1 cellular context compared by ENCODE assay signal in genomic region chr10:128095753-128096469, GRCh38.
TF ChIP-seq lines count a peak whose summit lies in the region.

No MANE protein-coding gene starts in this region.

TF ChIP-seq in IMR-90, 13 proteins besides CTCF, POLR2A, EP300 and RAD21:
- TF ChIP-seq FOS (IDR thresholded peaks at IDR 0.05; ENCODE audit: low read depth, low read length) (no peak), RFX5 (IDR thresholded peaks at IDR 0.05; ENCODE audit: low read depth, low read length) (no peak)
